Comparison of ENCODE assay signal across 1 cellular context in genomic region chr5:141475625-141476131, GRCh38.
TF ChIP-seq lines count a peak whose summit lies in the region.

TSS of gene PCDHGC3 (plus strand) at chr5:141475966. CDS start at chr5:141476117, 151 bp downstream.

TF ChIP-seq in HepG2, 621 proteins besides CTCF, POLR2A, EP300 and RAD21 (continued from another document):
- TF ChIP-seq TMF1 (CRISPR knock-in tag; IDR thresholded peaks at IDR 0.05; ENCODE audit: low read depth) (no peak), ZNF598 (CRISPR knock-in tag; IDR thresholded peaks at IDR 0.05; ENCODE audit: borderline replicate concordance) (no peak), ZNF687 (CRISPR knock-in tag; IDR thresholded peaks at IDR 0.05) (peak; percentile 40; the same call in 1 of the 2 replicates), ZNF335 (CRISPR knock-in tag; IDR thresholded peaks at IDR 0.05) (no peak), ZNF775 (CRISPR knock-in tag; IDR thresholded peaks at IDR 0.05; ENCODE audit: borderline replicate concordance) (no peak), ZNF777 (CRISPR knock-in tag; IDR thresholded peaks at IDR 0.05) (no peak), ZNF724P (CRISPR knock-in tag; IDR thresholded peaks at IDR 0.05; ENCODE audit: borderline replicate concordance) (no peak), ZNF780A (CRISPR knock-in tag; IDR thresholded peaks at IDR 0.05) (no peak), CHCHD3 (CRISPR knock-in tag; IDR thresholded peaks at IDR 0.05) (no peak), LRRFIP1 (CRISPR knock-in tag; conservative IDR thresholded peaks at IDR 0.05) (no peak), DZIP1 (CRISPR knock-in tag; IDR thresholded peaks at IDR 0.05) (no peak), ZNF674 (CRISPR knock-in tag; IDR thresholded peaks at IDR 0.05; ENCODE audit: low read depth) (no peak), BATF2 (CRISPR knock-in tag; IDR thresholded peaks at IDR 0.05) (no peak), ZFP91 (CRISPR knock-in tag; IDR thresholded peaks at IDR 0.05; ENCODE audit: borderline replicate concordance) (peak; percentile 37; the same call in 1 of the 2 replicates), RORA (CRISPR knock-in tag; IDR thresholded peaks at IDR 0.05) (no peak), STAG1 (CRISPR knock-in tag; IDR thresholded peaks at IDR 0.05) (peak; percentile 20), ASH2L (IDR thresholded peaks at IDR 0.05; ENCODE audit: insufficient read length, low read depth, low read length) (no peak)
- TF ChIP-seq, protein P1, sequence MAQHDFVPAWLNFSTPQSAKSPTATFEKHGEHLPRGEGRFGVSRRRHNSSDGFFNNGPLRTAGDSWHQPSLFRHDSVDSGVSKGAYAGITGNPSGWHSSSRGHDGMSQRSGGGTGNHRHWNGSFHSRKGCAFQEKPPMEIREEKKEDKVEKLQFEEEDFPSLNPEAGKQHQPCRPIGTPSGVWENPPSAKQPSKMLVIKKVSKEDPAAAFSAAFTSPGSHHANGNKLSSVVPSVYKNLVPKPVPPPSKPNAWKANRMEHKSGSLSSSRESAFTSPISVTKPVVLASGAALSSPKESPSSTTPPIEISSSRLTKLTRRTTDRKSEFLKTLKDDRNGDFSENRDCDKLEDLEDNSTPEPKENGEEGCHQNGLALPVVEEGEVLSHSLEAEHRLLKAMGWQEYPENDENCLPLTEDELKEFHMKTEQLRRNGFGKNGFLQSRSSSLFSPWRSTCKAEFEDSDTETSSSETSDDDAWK (CRISPR knock-in tag; IDR thresholded peaks at IDR 0.05) = no peak
- TF ChIP-seq, protein P2, sequence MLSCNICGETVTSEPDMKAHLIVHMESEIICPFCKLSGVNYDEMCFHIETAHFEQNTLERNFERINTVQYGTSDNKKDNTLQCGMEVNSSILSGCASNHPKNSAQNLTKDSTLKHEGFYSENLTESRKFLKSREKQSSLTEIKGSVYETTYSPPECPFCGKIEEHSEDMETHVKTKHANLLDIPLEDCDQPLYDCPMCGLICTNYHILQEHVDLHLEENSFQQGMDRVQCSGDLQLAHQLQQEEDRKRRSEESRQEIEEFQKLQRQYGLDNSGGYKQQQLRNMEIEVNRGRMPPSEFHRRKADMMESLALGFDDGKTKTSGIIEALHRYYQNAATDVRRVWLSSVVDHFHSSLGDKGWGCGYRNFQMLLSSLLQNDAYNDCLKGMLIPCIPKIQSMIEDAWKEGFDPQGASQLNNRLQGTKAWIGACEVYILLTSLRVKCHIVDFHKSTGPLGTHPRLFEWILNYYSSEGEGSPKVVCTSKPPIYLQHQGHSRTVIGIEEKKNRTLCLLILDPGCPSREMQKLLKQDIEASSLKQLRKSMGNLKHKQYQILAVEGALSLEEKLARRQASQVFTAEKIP (CRISPR knock-in tag; IDR thresholded peaks at IDR 0.05; ENCODE audit: borderline replicate concordance) = no peak
- TF ChIP-seq, protein P3, sequence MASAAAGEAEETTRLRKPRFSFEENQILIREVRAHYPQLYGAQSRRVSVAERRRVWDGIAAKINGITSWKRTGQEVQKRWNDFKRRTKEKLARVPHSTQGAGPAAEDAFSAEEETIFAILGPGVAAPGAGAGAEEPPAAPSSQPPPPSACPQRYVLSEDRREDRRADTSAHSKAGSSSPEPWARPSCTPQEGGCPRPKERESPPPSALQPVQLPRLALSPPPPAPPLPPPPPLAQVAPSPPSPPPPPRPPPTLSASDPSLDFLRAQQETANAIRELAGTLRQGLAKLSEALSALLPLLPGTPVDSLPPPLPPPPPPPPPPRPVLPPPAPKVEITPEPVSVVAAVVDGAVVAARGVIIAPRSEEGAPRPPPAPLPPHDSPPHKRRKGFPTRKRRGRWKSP (CRISPR knock-in tag; IDR thresholded peaks at IDR 0.05) = peak; percentile 99
